In the genomic region with DNA sequence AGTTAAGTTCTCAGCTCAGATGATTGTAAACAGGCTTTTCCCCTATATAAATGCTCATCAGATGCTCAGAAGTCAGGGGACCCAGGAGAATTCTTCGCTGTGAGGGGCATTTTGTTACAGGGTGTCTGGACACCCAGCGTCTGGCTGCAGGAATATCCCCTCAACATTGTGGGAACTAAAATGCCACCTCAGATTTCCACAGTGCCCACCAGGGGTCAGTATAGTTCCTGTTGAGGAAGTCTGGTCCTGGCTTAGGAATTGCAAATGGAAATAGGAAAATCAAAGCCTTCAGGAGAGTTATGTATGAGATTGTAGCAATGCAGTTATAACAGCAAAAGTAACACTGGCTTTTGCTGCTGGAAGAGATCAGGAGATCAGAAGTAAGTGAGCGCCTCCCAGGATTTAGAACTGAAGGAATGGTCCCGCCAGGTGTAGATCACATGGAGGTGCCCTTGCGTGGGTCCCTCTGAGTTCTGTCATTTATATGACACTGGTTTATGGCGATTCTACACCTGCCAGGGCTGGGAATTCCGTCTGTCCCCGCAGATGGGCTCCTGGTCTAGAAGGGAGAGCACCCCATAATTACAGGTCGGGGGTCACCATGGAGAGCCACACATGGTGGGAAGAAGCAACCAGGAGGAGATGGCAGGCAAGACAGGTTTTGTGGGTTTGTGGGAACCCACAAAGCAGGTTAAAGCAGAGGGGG, we compare ENCODE assay signal across 8 cellular contexts. TPM values are rescaled to one million over a fixed set of nuclear protein-coding genes. Genes with fewer than 3 reads are reported as not detected.
DNase-seq lines count a peak whose midpoint lies in the region; ATAC-seq, FAIRE-seq and TF ChIP-seq lines count a peak whose summit lies in the region.

No MANE protein-coding gene starts in this region.

- CTCF ChIA-PET in HCT116 (lab: Charles Lee), result no interaction called here
- CTCF ChIA-PET in GM12878 (lab: Yijun Ruan, JAX), result interaction anchor here (0.7 to 1.2 kb wide), 3 partner anchors 16 to 336 kb away, joined by 3 read pairs; no protein-coding TSS in a partner anchor

- H3K9me3 ChIP-seq in HCT116 (ENCODE audit: control insufficient read depth in 1 of 2, insufficient read depth in 1 of 2, low read depth in 1 of 2, low read length in 2 of 2), result no peaks in the 10 kb centered on the region
- H3K9me3 ChIP-seq in NT2/D1 (ENCODE audit: insufficient read depth, low read length), result no peaks in the 10 kb centered on the region
- no peaks in the 10 kb centered on the region for H3K9me3 ChIP-seq in GM12878 (replicated peaks; ENCODE audit: control insufficient read depth, insufficient read depth, low read length)

- H3K9ac ChIP-seq in HCT116 (ENCODE audit: low read length), result no peak overlapping the region
- no peak overlapping the region for H3K9ac ChIP-seq in NT2/D1 (ENCODE audit: insufficient read length, low read depth)
- no peak overlapping the region for H3K9ac ChIP-seq in GM12878 (ENCODE audit: control insufficient read depth, insufficient read depth, low read length)

- ATAC-seq in HCT116 (peak; percentile 91), GM12878 (peak; percentile 47; the same call in 2 of the 3 replicates), GM21723 (IDR thresholded peaks at IDR 0.05; ENCODE audit: unreplicated experiment) (no peak), GM18870 (IDR thresholded peaks at IDR 0.05; ENCODE audit: unreplicated experiment) (no peak)

- H3K27me3 ChIP-seq in HCT116 (ENCODE audit: insufficient read depth, low read length), result no peaks in the 10 kb centered on the region
- no peaks in the 10 kb centered on the region for H3K27me3 ChIP-seq in NT2/D1 (ENCODE audit: insufficient read depth, insufficient read length)
- no peaks in the 10 kb centered on the region for H3K27me3 ChIP-seq in GM12878 (replicated peaks in 1 of 2; ENCODE audit: control insufficient read depth in 2 of 2, insufficient read depth in 2 of 2, low read length in 1 of 2)

- in situ Hi-C loops in GM12878 (cut with MboI), result no loop called here

- no peaks in the 10 kb centered on the region for H4K20me1 ChIP-seq in HCT116 (ENCODE audit: insufficient read depth)
- H4K20me1 ChIP-seq in GM12878 (ENCODE audit: control insufficient read depth, insufficient read depth), result no peaks in the 10 kb centered on the region

- no peak overlapping the region for H2AFZ ChIP-seq in HCT116 (ENCODE audit: low read depth, low read length, poor library complexity, severe bottlenecking)
- H2AFZ ChIP-seq in GM12878 (ENCODE audit: control insufficient read depth, low read depth, low read length), result no peak overlapping the region

- no peak overlapping the region for H3K4me2 ChIP-seq in HCT116 (ENCODE audit: low read length)
- H3K4me2 ChIP-seq in GM12878 (ENCODE audit: control insufficient read depth, insufficient read depth), result no peak overlapping the region

- FAIRE-seq in GM12878 (lab: Jason Lieb, UNC), result peak; percentile 71

- H3K4me1 ChIP-seq in HCT116 (ENCODE audit: control insufficient read depth in 1 of 2, insufficient read depth in 2 of 2, low read length in 2 of 2), result no peaks in the 10 kb centered on the region
- H3K4me1 ChIP-seq in NT2/D1 (ENCODE audit: insufficient read depth, insufficient read length), result no peaks in the 10 kb centered on the region
- no peaks in the 10 kb centered on the region; the same call in 1 of the 2 replicates for H3K4me1 ChIP-seq in GM12878 (ENCODE audit: control insufficient read depth, insufficient read depth, low read length)

- no peaks in the 10 kb centered on the region for H3K79me2 ChIP-seq in HCT116 (ENCODE audit: insufficient read depth, low read length)
- H3K79me2 ChIP-seq in GM12878 (ENCODE audit: control insufficient read depth, insufficient read depth, low read length), result no peaks in the 10 kb centered on the region

- H3K9me2 ChIP-seq in HCT116 (ENCODE audit: insufficient read depth), result no peaks in the 10 kb centered on the region

- TF ChIP-seq RAD21 in HCT116 (IDR thresholded peaks at IDR 0.05; ENCODE audit: low read depth) (peak; percentile 85), GM12878 (IDR thresholded peaks at IDR 0.05; ENCODE audit: insufficient read depth, low read depth, low read length) (peak; percentile 60)

- BruUV-seq in HCT116 (replicated peaks; lab: Mats Ljungman, UMichigan), result no TSS peak
- no TSS peak for BruUV-seq in GM12878 (replicated peaks; lab: Mats Ljungman, UMichigan)

- TF ChIP-seq POLR2A in HCT116 (IDR thresholded peaks at IDR 0.05; ENCODE audit: borderline replicate concordance, extremely low read depth, insufficient read depth, insufficient read length), result no peak
- TF ChIP-seq POLR2A in GM12878 (IDR thresholded peaks at IDR 0.05; ENCODE audit: low read depth, low read length), result no peak

- POLR2A ChIA-PET in HCT116 (lab: Charles Lee), result no interaction called here
- POLR2A ChIA-PET in GM12878 (lab: Charles Lee), result no interaction called here

- SMC1A ChIA-PET in GM12878 (lab: Charles Lee; ENCODE audit: uncharacterized antibody, unreplicated experiment), result interaction anchor here (2.0 kb wide), 1 partner anchor 8 kb away, joined by 5 read pairs; no protein-coding TSS in a partner anchor

- DNase-seq in DMS 273 (lab: John Stamatoyannopoulos, UW; ENCODE audit: unreplicated experiment) (peak; percentile 86), HCT116 (ENCODE audit: low read depth, low spot score) (peak; percentile 55), NT2/D1 (ENCODE audit: low read depth, low spot score) (peak; percentile 68), GM12878 (ENCODE audit: low read depth, low spot score) (no peak), iPS DF 19.7 (ENCODE audit: low read depth, low spot score) (peak; percentile 23), smooth muscle cell of the brain vasculature (ENCODE audit: low read depth, low spot score) (peak; percentile 64)

- WGBS in GM12878 (ENCODE audit: insufficient coverage, insufficient replicate concordance, low lambda C conversion rate, missing lambda C conversion rate), result 42% methylated on average over 9 of the region's 9 CpGs

- intact Hi-C loops in HCT116 (cut with micrococcal nuclease), result loop anchor here (2.0 kb wide), 1 partner anchor 362 kb away; no protein-coding TSS in a partner anchor
- intact Hi-C loops in GM12878 (cut with micrococcal nuclease; ENCODE audit: unreplicated experiment), result no loop called here

- RAD21 ChIA-PET in HCT116 (lab: Charles Lee; ENCODE audit: low non-redundant PET in 1 of 2, low total read pairs in 2 of 2, uncharacterized antibody in 2 of 2, unreplicated experiment in 2 of 2) (no interaction called here), GM12878 (lab: Charles Lee; ENCODE audit: unreplicated experiment) (no interaction called here)

- peak; percentile 74 to 90 (median 76) for TF ChIP-seq CTCF in HCT116 (IDR thresholded peaks at IDR 0.05 in 2 of 3, conservative IDR thresholded peaks at IDR 0.05 in 1 of 3; ENCODE audit: borderline replicate concordance in 1 of 3, insufficient read depth in 1 of 3, low read depth in 2 of 3, low read length in 2 of 3)
- peak; percentile 50 to 72 (median 64) for TF ChIP-seq CTCF in GM12878 (IDR thresholded peaks at IDR 0.05 in 2 of 3, conservative IDR thresholded peaks at IDR 0.05 in 1 of 3; ENCODE audit: control insufficient read depth in 2 of 3, extremely low read depth in 1 of 3, insufficient read depth in 1 of 3, low read depth in 3 of 3, low read length in 3 of 3)

- TF ChIP-seq EP300 in GM12878 (IDR thresholded peaks at IDR 0.05; ENCODE audit: borderline replicate concordance in 1 of 2, control insufficient read depth in 1 of 2, low read depth in 2 of 2, low read length in 2 of 2), result no peak

- H3K4me3 ChIP-seq in HCT116 (replicated peaks in 1 of 2; ENCODE audit: low read depth in 1 of 2, low read length in 2 of 2), result no peak overlapping the region
- H3K4me3 ChIP-seq in NT2/D1 (ENCODE audit: insufficient read length, low read depth), result no peak overlapping the region
- no peak overlapping the region for H3K4me3 ChIP-seq in GM12878

- H3K27ac ChIP-seq in HCT116 (ENCODE audit: low read depth, low read length) (no peak overlapping the region), GM12878 (ENCODE audit: control insufficient read depth, insufficient read depth) (no peak overlapping the region)

- H3K36me3 ChIP-seq in HCT116 (ENCODE audit: control insufficient read depth in 1 of 2, insufficient read depth in 2 of 2, low read length in 2 of 2), result no peaks in the 10 kb centered on the region
- peaks cover 37% of the 10 kb centered on the region for H3K36me3 ChIP-seq in NT2/D1 (ENCODE audit: insufficient read depth, insufficient read length, low read length)
- peaks cover 0 to 6% of the 10 kb centered on the region in 2 experiments; a peak in 3 of 4 replicates for H3K36me3 ChIP-seq in GM12878 (ENCODE audit: control insufficient read depth in 2 of 2, insufficient read depth in 2 of 2, low read length in 1 of 2)

TF ChIP-seq in HCT116, 20 proteins besides CTCF, POLR2A, EP300 and RAD21 (continues in another document):
- TF ChIP-seq EZH2 (IDR thresholded peaks at IDR 0.05) (no peak), ZFX (IDR thresholded peaks at IDR 0.05) (no peak), TCF7L2 (IDR thresholded peaks at IDR 0.05; ENCODE audit: borderline replicate concordance, extremely low read depth, insufficient read depth, insufficient read length) (no peak), SIN3A (IDR thresholded peaks at IDR 0.05; ENCODE audit: low read depth) (no peak)

TF ChIP-seq in GM12878, 131 proteins besides CTCF, POLR2A, EP300 and RAD21:
- TF ChIP-seq NR2C2 (IDR thresholded peaks at IDR 0.05; ENCODE audit: borderline replicate concordance, control insufficient read depth, insufficient read length, low read depth) (no peak), SMC3 (IDR thresholded peaks at IDR 0.05; ENCODE audit: borderline replicate concordance, low read length) (peak; percentile 32; the same call in 1 of the 2 replicates), SIN3A (IDR thresholded peaks at IDR 0.05; ENCODE audit: low read depth, low read length) (no peak), IRF4 (IDR thresholded peaks at IDR 0.05; ENCODE audit: low read depth, low read length) (no peak)
TF ChIP-seq in GM12878: peak in this region for 1.

RNA-seq across cellular contexts. Expression of gene CTSL, which starts 47.1 kb away (rescaled TPM):
- total RNA-seq in HCT116 (2021; ENCODE audit: unreplicated experiment) (63.1 TPM), GM12878 (2014; rRNA removed) (not detected in 2 replicates), GM12878 (2014; rRNA removed; fragmentation: Illumina TruSeq; extraction: Trizol) (not detected in 2 replicates), GM12878 (2021) (0.72 TPM in 1 of 2 replicates, not detected in the other)
- polyA plus RNA-seq in HCT116 (2012), result 71.9 and 77.1 TPM in 2 replicates
- 0.33 TPM in 1 of 2 replicates, not detected in the other for total RNA-seq in GM12878 (2013; cell fraction: nucleolus; rRNA removed)
- not detected for polyA plus RNA-seq in GM12878 (2011; ENCODE audit: low read depth)
- polyA plus RNA-seq in GM12878 (2011; rRNA removed) (not detected in 2 replicates), GM12878 (2014; fragmentation: Illumina TruSeq; extraction: Trizol) (not detected in 2 replicates), GM12878 (2014; fragmentation: Nextera tagmentation; extraction: Ambion mirVana) (not detected), GM12878 (2014; rRNA removed) (not detected in 2 replicates), GM12878 (2016; fragmentation: Nextera tagmentation; extraction: Ambion mirVana) (under 1 TPM in 1 of 2 experiments, not detected in 1; 0.24 TPM)
- polyA plus RNA-seq in GM12878 (2011; cell fraction: cytosol; rRNA removed), result not detected in 2 replicates
- polyA plus RNA-seq in GM12878 (2011; cell fraction: nucleus; rRNA removed), result not detected in 2 replicates
- not detected in 2 replicates for polyA plus RNA-seq in GM12878 (2012)
- polyA minus RNA-seq in GM12878 (2011; rRNA and poly(A)+ RNA removed), result not detected in 2 replicates
- polyA minus RNA-seq in GM12878 (2011; cell fraction: cytosol; rRNA and poly(A)+ RNA removed), result 1.2 and 1.7 TPM in 2 replicates
- 0.29 TPM in 1 of 2 replicates, not detected in the other for polyA minus RNA-seq in GM12878 (2011; cell fraction: nucleus; rRNA and poly(A)+ RNA removed)

Comparison
In these comparisons a context has a peak if more than half of its experiments do, and no peak if none do; other contexts are left out.
1. ATAC-seq: peak in HCT116 (single experiment) and GM12878 (single experiment); none in GM21723 (single experiment) and GM18870 (single experiment).
2. RNA of gene CTSL, which starts 47.1 kb away (total RNA-seq): 63.1 TPM in HCT116 (single experiment); 0.33 to 0.72 TPM in GM12878; every median in the first group is over 10 times any median in the second.